In genomic region chr19:23222998-23223652, GRCh38 we compare ENCODE assay signal across 1 cellular context.
A peak's percentile ranks its signal among the peaks of the same experiment; 100 is the strongest.
TF ChIP-seq lines count a peak whose summit lies in the region.

No MANE protein-coding gene starts in this region.

TF ChIP-seq in GM12878, 131 proteins besides CTCF, POLR2A, EP300 and RAD21:
- TF ChIP-seq E2F8 (IDR thresholded peaks at IDR 0.05; ENCODE audit: low read depth, partially characterized antibody) (no peak), SUPT20H (IDR thresholded peaks at IDR 0.05; ENCODE audit: borderline replicate concordance, control insufficient read depth, low read depth, low read length) (no peak), ZNF274 (IDR thresholded peaks at IDR 0.05; ENCODE audit: insufficient read depth, insufficient read length) (peak; percentile 77), ATF7 (IDR thresholded peaks at IDR 0.05; ENCODE audit: low read depth) (no peak), IRF4 (IDR thresholded peaks at IDR 0.05; ENCODE audit: low read depth, low read length) (no peak), HDAC2 (IDR thresholded peaks at IDR 0.05) (no peak), RELA (IDR thresholded peaks at IDR 0.05; ENCODE audit: borderline replicate concordance, partially characterized antibody) (no peak), RB1 (IDR thresholded peaks at IDR 0.05; ENCODE audit: borderline replicate concordance) (no peak), KLF5 (IDR thresholded peaks at IDR 0.05; ENCODE audit: partially characterized antibody) (peak; percentile 65), RELB (IDR thresholded peaks at IDR 0.05; ENCODE audit: low read depth) (no peak), PML (IDR thresholded peaks at IDR 0.05; ENCODE audit: low read length) (no peak), KDM1A (IDR thresholded peaks at IDR 0.05; ENCODE audit: borderline replicate concordance) (no peak), ZNF24 (IDR thresholded peaks at IDR 0.05) (no peak), EGR1 (IDR thresholded peaks at IDR 0.05; ENCODE audit: borderline replicate concordance in 1 of 2, low read depth in 2 of 2, low read length in 2 of 2) (no peak), SPI1 (IDR thresholded peaks at IDR 0.05; ENCODE audit: borderline replicate concordance, insufficient read depth, low read depth, low read length) (no peak), SRF (IDR thresholded peaks at IDR 0.05; ENCODE audit: low read depth in 2 of 2, low read length in 2 of 2) (no peak), MXI1 (IDR thresholded peaks at IDR 0.05; ENCODE audit: low read depth, low read length) (no peak)
